8 cellular contexts compared by ENCODE assay signal in the genomic region with DNA sequence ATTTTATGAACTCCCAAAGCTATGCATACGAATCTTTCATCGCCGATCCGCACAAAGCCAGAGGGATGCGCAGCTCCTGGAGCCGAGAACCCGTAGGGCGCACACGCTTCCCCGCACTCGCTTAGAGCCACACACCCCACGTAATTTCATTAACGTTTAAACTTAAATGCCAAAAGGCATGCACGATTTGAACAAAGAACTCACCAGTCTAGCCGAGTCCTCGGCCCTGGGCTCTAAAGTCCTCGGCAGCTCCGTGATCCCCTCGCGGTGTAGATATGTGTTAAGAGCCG. TPM values are rescaled to one million over a fixed set of nuclear protein-coding genes. Genes with fewer than 3 reads are reported as not detected.
A peak's percentile ranks its signal among the peaks of the same experiment; 100 is the strongest.
DNase-seq lines count a peak whose midpoint lies in the region; ATAC-seq, FAIRE-seq and TF ChIP-seq lines count a peak whose summit lies in the region.

No MANE protein-coding gene starts in this region.

- H3K4me3 ChIP-seq in Caco-2 (ENCODE audit: low read depth, low read length) (peak overlapping the region; percentile 83), Peyer's patch (peak overlapping the region; percentile 29 to 88 (median 68)), fibroblast of villous mesenchyme (ENCODE audit: low read depth, low read length) (peak overlapping the region; percentile 89), pancreas (peak overlapping the region; percentile 54 to 96 (median 86))

- CTCF ChIA-PET in Caco-2 (lab: Charles Lee), result interaction anchor here (0.7 kb wide), 1 partner anchor 221 kb away, joined by 3 read pairs; no protein-coding TSS in a partner anchor

- peak overlapping the region; percentile 63 for H3K27ac Mint-ChIP-seq in Caco-2 (ENCODE audit: unreplicated experiment)

- intact Hi-C loops in Caco-2 (cut with micrococcal nuclease; ENCODE audit: unreplicated experiment) (loop anchor here (1.0 to 10.0 kb wide), 8 partner anchors 41 to 1647 kb away; no protein-coding TSS in a partner anchor), pancreas (cut with DNase I) (loop anchor here in 1 of 3 donors (5.0 kb wide), 1 partner anchor 211 kb away; no protein-coding TSS in a partner anchor)

- no peak for FAIRE-seq in pancreas (lab: Jason Lieb, UNC)

- TSS peak; percentile 23 for BruUV-seq in Caco-2 (replicated peaks; lab: Mats Ljungman, UMichigan)

- peak overlapping the region; percentile 92 for H3K4me3 Mint-ChIP-seq in Caco-2 (ENCODE audit: unreplicated experiment)

- H3K27me3 ChIP-seq in Caco-2 (replicated peaks; ENCODE audit: control insufficient read depth, insufficient read depth, low read length) (no peaks in the 10 kb centered on the region), Peyer's patch (no peaks in the 10 kb centered on the region), pancreas (no peaks in the 10 kb centered on the region)

- TF ChIP-seq CTCF in Caco-2 (IDR thresholded peaks at IDR 0.05; ENCODE audit: insufficient read depth in 1 of 2, low read depth in 1 of 2, low read length in 1 of 2, severe bottlenecking in 1 of 2, unreplicated experiment in 1 of 2) (no peak), Peyer's patch (IDR thresholded peaks at IDR 0.05) (no peak), fibroblast of villous mesenchyme (IDR thresholded peaks at IDR 0.05; ENCODE audit: insufficient read depth, low read depth, low read length) (no peak), pancreas (IDR thresholded peaks at IDR 0.05) (peak in 1 of 4 donors; percentile 2)

- peak; percentile 3 to 4 (median 3) for ATAC-seq in pancreas

- peaks cover 9% of the 10 kb centered on the region for H3K4me1 Mint-ChIP-seq in Caco-2 (ENCODE audit: low read depth, unreplicated experiment)

- H3K4me1 ChIP-seq in Caco-2 (peaks cover 6% of the 10 kb centered on the region; the same call in 1 of the 2 replicates), Peyer's patch (peaks cover 0 to 5% (median 0%) of the 10 kb centered on the region in 4 donors), pancreas (peaks cover 0 to 8% (median 0%) of the 10 kb centered on the region in 3 donors)

- H3K9me3 ChIP-seq in Caco-2, result no peaks in the 10 kb centered on the region
- H3K9me3 ChIP-seq in Peyer's patch, result no peaks in the 10 kb centered on the region
- H3K9me3 ChIP-seq in pancreas, result no peaks in the 10 kb centered on the region

- H3K36me3 ChIP-seq in Caco-2 (ENCODE audit: control insufficient read depth, insufficient read depth, low read length), result no peaks in the 10 kb centered on the region
- H3K36me3 ChIP-seq in Peyer's patch, result no peaks in the 10 kb centered on the region
- H3K36me3 ChIP-seq in pancreas, result no peaks in the 10 kb centered on the region

- POLR2A ChIA-PET in Caco-2 (lab: Charles Lee), result no interaction called here

- peaks cover 23% of the 10 kb centered on the region for H3K36me3 Mint-ChIP-seq in Caco-2 (ENCODE audit: insufficient read depth, unreplicated experiment)

- H3K27ac ChIP-seq in Peyer's patch (peak overlapping the region; percentile 65 to 97 (median 96)), pancreas (peak overlapping the region; percentile 78 to 91 (median 86))

- DNase-seq in Caco-2 (no peak), Peyer's patch (no peak), fibroblast of villous mesenchyme (ENCODE audit: low read depth) (no peak), pancreas (peak in 1 of 6 donors; percentile 8), DMS114 treated with DMSO at 0.1 percent for 48 hours (lab: John Stamatoyannopoulos, UW; ENCODE audit: unreplicated experiment) (no peak)
- no peak for DNase-seq in activated CD4-positive, CD25-positive, alpha-beta regulatory T cell treated with anti-CD3 and anti-CD28 coated beads, Interleukin-2, amount 50 U/mL, for 72 hours
- DNase-seq in stimulated activated CD4-positive, alpha-beta T cell treated with anti-CD3 and anti-CD28 coated beads, Interleukin-2, amount 100 ng/mL, for 48 hours, result no peak
- DNase-seq in stimulated activated naive CD4-positive, alpha-beta T cell (lab: John Stamatoyannopoulos, UW), result no peak

- TF ChIP-seq POLR2A in Peyer's patch (IDR thresholded peaks at IDR 0.05), result no peak

- WGBS in pancreas, 2 donors, result 0 to 1% methylated on average over 21 of the region's 21 CpGs

- no peaks in the 10 kb centered on the region for H3K9me3 Mint-ChIP-seq in Caco-2 (ENCODE audit: unreplicated experiment)

- H3K27me3 Mint-ChIP-seq in Caco-2 (ENCODE audit: insufficient read depth, unreplicated experiment), result no peaks in the 10 kb centered on the region

RNA-seq across cellular contexts. Expression of a gene that starts 2.4 kb away (rescaled TPM):
- 135 and 141 TPM in 2 replicates for total RNA-seq in Caco-2 (2022)
- total RNA-seq in Peyer's patch, result 100 to 1,000 TPM in 3 of 4 donors, 10 to 100 TPM in 1; 88.3 to 580 (median 468) TPM
- 306 and 454 TPM in 2 replicates for total RNA-seq in fibroblast of villous mesenchyme
- 10 to 100 TPM; 54.8 to 91.6 (median 71.3) TPM for total RNA-seq in pancreas
- 10 to 100 TPM; 16.9 to 26.6 TPM for polyA plus RNA-seq in pancreas
